In genomic region chr22:29907753-29908515, GRCh38 we compare ENCODE assay signal across 9 cellular contexts. TPM values are rescaled to one million over a fixed set of nuclear protein-coding genes. Genes with fewer than 3 reads are reported as not detected.
DNase-seq lines count a peak whose midpoint lies in the region; ATAC-seq and TF ChIP-seq lines count a peak whose summit lies in the region.
"Had no signal": no experiment of that assay in that cellular context is flagged by ENCODE, and none has a peak within 500 bp of the region (broad histone marks: within the 10 kb centered on the region; RNA-seq: fewer than 3 reads in every experiment).

No MANE protein-coding gene starts in this region.

- peaks cover 63% of the 10 kb centered on the region for H3K4me1 Mint-ChIP-seq in nephron

- H3K4me1 ChIP-seq in esophagus (ENCODE audit: control insufficient read depth in 2 of 2, insufficient read depth in 2 of 2, low read length in 1 of 2), result no peaks in the 10 kb centered on the region
- H3K4me1 ChIP-seq in esophagus muscularis mucosa, result peaks cover 35 to 52% (median 42%) of the 10 kb centered on the region in 4 donors

- H3K27me3 Mint-ChIP-seq in nephron (ENCODE audit: low read depth), result no peaks in the 10 kb centered on the region
- H3K27me3 Mint-ChIP-seq: naive B cell had no signal

- peak overlapping the region in 1 of 3 experiments; percentile 19 for H3K4me3 Mint-ChIP-seq in nephron
- H3K4me3 Mint-ChIP-seq: naive B cell had no signal

- H3K27me3 ChIP-seq in esophagus (ENCODE audit: control insufficient read depth in 1 of 2, insufficient read depth in 2 of 2, low read length in 2 of 2) (no peaks in the 10 kb centered on the region), esophagus muscularis mucosa (no peaks in the 10 kb centered on the region)

- H3K9me3 Mint-ChIP-seq in nephron, result no peaks in the 10 kb centered on the region
- H3K9me3 Mint-ChIP-seq: naive B cell had no signal

- H3K9me3 ChIP-seq in esophagus (ENCODE audit: control insufficient read depth in 2 of 2, insufficient read depth in 1 of 2, low read depth in 1 of 2, low read length in 1 of 2), result no peaks in the 10 kb centered on the region
- no peaks in the 10 kb centered on the region for H3K9me3 ChIP-seq in esophagus muscularis mucosa

- no peak for TF ChIP-seq CTCF in nephron (IDR thresholded peaks at IDR 0.05; ENCODE audit: unreplicated experiment in 3 of 3)
- TF ChIP-seq CTCF in esophagus muscularis mucosa (IDR thresholded peaks at IDR 0.05), result no peak

- TF ChIP-seq EP300 in Ishikawa (IDR thresholded peaks at IDR 0.05; ENCODE audit: borderline replicate concordance) (peak; percentile 82; the same call in 1 of the 2 replicates), esophagus muscularis mucosa (IDR thresholded peaks at IDR 0.05) (no peak)

- no peak overlapping the region for H3K4me3 ChIP-seq in esophagus (ENCODE audit: low read depth in 1 of 2, low read length in 2 of 2)
- H3K4me3 ChIP-seq in esophagus muscularis mucosa, result no peak overlapping the region

- DNase-seq in DMS 273 (lab: John Stamatoyannopoulos, UW; ENCODE audit: unreplicated experiment) (peak; percentile 92), SIG-M5 (lab: John Stamatoyannopoulos, UW) (peak; percentile 23), esophagus muscularis mucosa (ENCODE audit: extremely low spot score) (no peak)
- DNase-seq: naive B cell had no signal

- H3K36me3 ChIP-seq in esophagus (ENCODE audit: control insufficient read depth in 2 of 2, insufficient read depth in 2 of 2, low read length in 1 of 2) (no peaks in the 10 kb centered on the region), esophagus muscularis mucosa (no peaks in the 10 kb centered on the region)

- intact Hi-C loops in esophagus muscularis mucosa (cut with DNase I), result no loop called here

- H3K36me3 Mint-ChIP-seq in nephron (ENCODE audit: low read depth), result peaks cover 7% of the 10 kb centered on the region

- H3K27ac ChIP-seq in esophagus (ENCODE audit: low read depth in 2 of 2, low read length in 1 of 2), result peak overlapping the region; percentile 60 to 78
- H3K27ac ChIP-seq in esophagus muscularis mucosa (replicated peaks in 1 of 4), result peak overlapping the region in 1 of 4 donors; percentile 18

- 29 to 33% methylated on average over 5 of the region's 5 CpGs for WGBS in esophagus, 2 donors
- 30% methylated on average over 5 of the region's 5 CpGs for WGBS in esophagus muscularis mucosa

- TF ChIP-seq RAD21 in Ishikawa (IDR thresholded peaks at IDR 0.05; ENCODE audit: low read depth), result peak; percentile 8; the same call in 1 of the 2 replicates

- H3K27ac Mint-ChIP-seq in nephron, result peak overlapping the region; percentile 74 to 95 (median 89)

- no peak for ATAC-seq in GM19351 (IDR thresholded peaks at IDR 0.05; ENCODE audit: unreplicated experiment)
- ATAC-seq in GM18868 (IDR thresholded peaks at IDR 0.05; ENCODE audit: unreplicated experiment), result no peak

- no peak for TF ChIP-seq POLR2A in esophagus muscularis mucosa (IDR thresholded peaks at IDR 0.05; ENCODE audit: low read depth)

TF ChIP-seq in Ishikawa, 13 proteins besides CTCF, POLR2A, EP300 and RAD21:
- TF ChIP-seq USF1 (IDR thresholded peaks at IDR 0.05) (no peak), MAX (IDR thresholded peaks at IDR 0.05) (peak; percentile 54), EGR1 (IDR thresholded peaks at IDR 0.05) (no peak), TEAD4 (IDR thresholded peaks at IDR 0.05) (peak; percentile 89), TAF1 (IDR thresholded peaks at IDR 0.05; ENCODE audit: low read depth) (no peak), YY1 (IDR thresholded peaks at IDR 0.05; ENCODE audit: low read depth) (peak; percentile 54; the same call in 1 of the 2 replicates), REST (IDR thresholded peaks at IDR 0.05; ENCODE audit: low read depth) (no peak), NFIC (IDR thresholded peaks at IDR 0.05) (peak; percentile 99), FOXM1 (IDR thresholded peaks at IDR 0.05; ENCODE audit: borderline replicate concordance, low read depth) (0 out of 2 replicates have a peak, but pooled peaks have one; percentile 69), ZBTB7A (IDR thresholded peaks at IDR 0.05; ENCODE audit: low read depth) (no peak), CEBPB (IDR thresholded peaks at IDR 0.05) (peak; percentile 40; the same call in 1 of the 2 replicates), CREB1 (IDR thresholded peaks at IDR 0.05; ENCODE audit: low read depth) (no peak), TCF12 (IDR thresholded peaks at IDR 0.05; ENCODE audit: low read depth) (peak; percentile 87)

RNA-seq across cellular contexts. Expression of gene MTMR3, which starts 25.0 kb away (rescaled TPM):
- polyA plus RNA-seq in esophagus, result 10 to 100 TPM; 15.3 to 28.3 TPM
- 10 to 100 TPM; 33.5 to 46.5 (median 40.8) TPM for total RNA-seq in esophagus muscularis mucosa
